Comparison of ENCODE assay signal across 1 cellular context in the genomic region with DNA sequence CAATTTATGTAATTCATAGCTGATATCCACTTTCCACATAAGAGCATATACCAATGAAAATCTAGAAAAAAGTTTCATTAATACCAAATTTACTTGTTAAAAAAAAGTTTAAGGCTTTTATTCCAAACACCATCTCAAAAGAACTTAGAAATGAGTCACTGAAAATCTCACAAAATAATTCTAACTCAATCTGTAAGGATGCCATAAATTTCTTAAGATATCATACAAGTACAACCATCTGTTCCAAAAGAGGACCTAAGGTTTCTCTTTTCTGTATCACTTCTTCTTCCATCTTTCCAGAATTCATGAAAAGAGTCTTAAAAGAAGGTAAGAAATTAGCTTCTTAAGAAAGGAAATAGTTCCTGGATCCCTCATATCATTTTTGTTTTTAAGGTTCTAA.
TF ChIP-seq lines count a peak whose summit lies in the region.

No MANE protein-coding gene starts in this region.

TF ChIP-seq in GM23338, 12 proteins besides CTCF, POLR2A, EP300 and RAD21 (continued from another document):
- TF ChIP-seq, protein P1, sequence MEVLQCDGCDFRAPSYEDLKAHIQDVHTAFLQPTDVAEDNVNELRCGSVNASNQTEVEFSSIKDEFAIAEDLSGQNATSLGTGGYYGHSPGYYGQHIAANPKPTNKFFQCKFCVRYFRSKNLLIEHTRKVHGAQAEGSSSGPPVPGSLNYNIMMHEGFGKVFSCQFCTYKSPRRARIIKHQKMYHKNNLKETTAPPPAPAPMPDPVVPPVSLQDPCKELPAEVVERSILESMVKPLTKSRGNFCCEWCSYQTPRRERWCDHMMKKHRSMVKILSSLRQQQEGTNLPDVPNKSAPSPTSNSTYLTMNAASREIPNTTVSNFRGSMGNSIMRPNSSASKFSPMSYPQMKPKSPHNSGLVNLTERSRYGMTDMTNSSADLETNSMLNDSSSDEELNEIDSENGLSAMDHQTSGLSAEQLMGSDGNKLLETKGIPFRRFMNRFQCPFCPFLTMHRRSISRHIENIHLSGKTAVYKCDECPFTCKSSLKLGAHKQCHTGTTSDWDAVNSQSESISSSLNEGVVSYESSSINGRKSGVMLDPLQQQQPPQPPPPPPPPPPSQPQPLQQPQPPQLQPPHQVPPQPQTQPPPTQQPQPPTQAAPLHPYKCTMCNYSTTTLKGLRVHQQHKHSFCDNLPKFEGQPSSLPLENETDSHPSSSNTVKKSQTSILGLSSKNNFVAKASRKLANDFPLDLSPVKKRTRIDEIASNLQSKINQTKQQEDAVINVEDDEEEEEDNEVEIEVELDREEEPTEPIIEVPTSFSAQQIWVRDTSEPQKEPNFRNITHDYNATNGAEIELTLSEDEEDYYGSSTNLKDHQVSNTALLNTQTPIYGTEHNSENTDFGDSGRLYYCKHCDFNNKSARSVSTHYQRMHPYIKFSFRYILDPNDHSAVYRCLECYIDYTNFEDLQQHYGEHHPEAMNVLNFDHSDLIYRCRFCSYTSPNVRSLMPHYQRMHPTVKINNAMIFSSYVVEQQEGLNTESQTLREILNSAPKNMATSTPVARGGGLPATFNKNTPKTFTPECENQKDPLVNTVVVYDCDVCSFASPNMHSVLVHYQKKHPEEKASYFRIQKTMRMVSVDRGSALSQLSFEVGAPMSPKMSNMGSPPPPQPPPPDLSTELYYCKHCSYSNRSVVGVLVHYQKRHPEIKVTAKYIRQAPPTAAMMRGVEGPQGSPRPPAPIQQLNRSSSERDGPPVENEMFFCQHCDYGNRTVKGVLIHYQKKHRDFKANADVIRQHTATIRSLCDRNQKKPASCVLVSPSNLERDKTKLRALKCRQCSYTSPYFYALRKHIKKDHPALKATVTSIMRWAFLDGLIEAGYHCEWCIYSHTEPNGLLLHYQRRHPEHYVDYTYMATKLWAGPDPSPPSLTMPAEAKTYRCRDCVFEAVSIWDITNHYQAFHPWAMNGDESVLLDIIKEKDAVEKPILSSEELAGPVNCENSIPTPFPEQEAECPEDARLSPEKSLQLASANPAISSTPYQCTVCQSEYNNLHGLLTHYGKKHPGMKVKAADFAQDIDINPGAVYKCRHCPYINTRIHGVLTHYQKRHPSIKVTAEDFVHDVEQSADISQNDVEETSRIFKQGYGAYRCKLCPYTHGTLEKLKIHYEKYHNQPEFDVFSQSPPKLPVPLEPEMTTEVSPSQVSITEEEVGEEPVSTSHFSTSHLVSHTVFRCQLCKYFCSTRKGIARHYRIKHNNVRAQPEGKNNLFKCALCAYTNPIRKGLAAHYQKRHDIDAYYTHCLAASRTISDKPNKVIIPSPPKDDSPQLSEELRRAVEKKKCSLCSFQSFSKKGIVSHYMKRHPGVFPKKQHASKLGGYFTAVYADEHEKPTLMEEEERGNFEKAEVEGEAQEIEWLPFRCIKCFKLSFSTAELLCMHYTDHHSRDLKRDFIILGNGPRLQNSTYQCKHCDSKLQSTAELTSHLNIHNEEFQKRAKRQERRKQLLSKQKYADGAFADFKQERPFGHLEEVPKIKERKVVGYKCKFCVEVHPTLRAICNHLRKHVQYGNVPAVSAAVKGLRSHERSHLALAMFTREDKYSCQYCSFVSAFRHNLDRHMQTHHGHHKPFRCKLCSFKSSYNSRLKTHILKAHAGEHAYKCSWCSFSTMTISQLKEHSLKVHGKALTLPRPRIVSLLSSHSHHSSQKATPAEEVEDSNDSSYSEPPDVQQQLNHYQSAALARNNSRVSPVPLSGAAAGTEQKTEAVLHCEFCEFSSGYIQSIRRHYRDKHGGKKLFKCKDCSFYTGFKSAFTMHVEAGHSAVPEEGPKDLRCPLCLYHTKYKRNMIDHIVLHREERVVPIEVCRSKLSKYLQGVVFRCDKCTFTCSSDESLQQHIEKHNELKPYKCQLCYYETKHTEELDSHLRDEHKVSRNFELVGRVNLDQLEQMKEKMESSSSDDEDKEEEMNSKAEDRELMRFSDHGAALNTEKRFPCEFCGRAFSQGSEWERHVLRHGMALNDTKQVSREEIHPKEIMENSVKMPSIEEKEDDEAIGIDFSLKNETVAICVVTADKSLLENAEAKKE (CRISPR knock-in tag; IDR thresholded peaks at IDR 0.05), result no peak
- TF ChIP-seq NANOG (IDR thresholded peaks at IDR 0.05; ENCODE audit: borderline replicate concordance), result no peak
- no peak for TF ChIP-seq ZNF114 (CRISPR knock-in tag; IDR thresholded peaks at IDR 0.05)
- TF ChIP-seq STAT1 (IDR thresholded peaks at IDR 0.05; ENCODE audit: unreplicated experiment), result no peak
- TF ChIP-seq EZH2phosphoT487 (IDR thresholded peaks at IDR 0.05; ENCODE audit: unreplicated experiment), result no peak
- no peak for TF ChIP-seq ZNF331 (CRISPR knock-in tag; IDR thresholded peaks at IDR 0.05; ENCODE audit: low read depth)
